Comparison of ENCODE assay signal across 20 cellular contexts in the genomic region with DNA sequence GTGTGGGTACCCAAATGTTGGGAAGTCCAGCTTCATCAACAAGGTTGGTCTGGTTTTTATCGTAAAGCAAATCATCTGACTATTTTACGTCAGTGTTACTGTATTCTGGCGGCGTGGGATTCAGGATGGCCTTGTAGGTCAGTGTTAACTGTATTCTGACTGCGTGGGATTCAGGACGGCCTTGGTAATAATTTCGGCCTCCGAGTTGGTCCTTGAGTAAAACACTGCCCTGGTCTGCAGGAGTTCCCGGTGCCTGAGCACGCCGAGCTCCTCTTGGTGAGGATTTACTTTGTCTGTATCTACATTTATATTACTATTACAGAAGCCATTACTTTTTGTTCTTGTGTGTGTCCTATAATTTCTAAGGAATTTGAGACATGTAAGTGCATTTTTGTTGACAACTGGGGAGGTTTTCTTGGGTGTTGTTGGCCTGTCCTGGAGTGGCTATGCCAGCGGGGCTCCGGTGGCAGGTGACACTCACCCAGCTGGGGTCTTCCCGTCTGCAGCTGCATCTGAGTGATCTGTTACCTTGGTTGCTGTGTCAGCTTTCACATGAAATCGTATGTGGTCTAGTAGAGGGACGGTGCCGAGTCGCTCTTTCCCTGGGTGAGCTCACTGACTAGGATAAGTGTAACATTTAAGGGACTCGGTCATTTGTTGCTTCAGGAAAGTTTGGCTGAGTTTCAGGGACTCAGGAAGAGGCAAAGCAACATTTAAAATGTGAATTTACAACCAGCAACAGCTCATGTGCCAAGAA. TPM values are rescaled to one million over a fixed set of nuclear protein-coding genes. Genes with fewer than 3 reads are reported as not detected.
A peak's percentile ranks its signal among the peaks of the same experiment; 100 is the strongest.
DNase-seq lines count a peak whose midpoint lies in the region; ATAC-seq, FAIRE-seq and TF ChIP-seq lines count a peak whose summit lies in the region.
"Had no signal": no experiment of that assay in that cellular context is flagged by ENCODE, and none has a peak within 500 bp of the region (broad histone marks: within the 10 kb centered on the region; RNA-seq: fewer than 3 reads in every experiment).

No MANE protein-coding gene starts in this region.

- peaks cover 87% of the 10 kb centered on the region for H4K20me1 ChIP-seq in astrocyte (ENCODE audit: insufficient read depth, low read length)

- H3K9ac ChIP-seq in astrocyte (ENCODE audit: low read length) = no peak overlapping the region
- H3K9ac ChIP-seq: BLaER1 had no signal

- H3K27me3 Mint-ChIP-seq in activated T-cell treated with anti-CD3 and anti-CD28 coated beads, Interleukin-2, amount 50 U/mL, for 24 hours = no peaks in the 10 kb centered on the region
- no peaks in the 10 kb centered on the region for H3K27me3 Mint-ChIP-seq in activated CD8-positive, alpha-beta memory T cell treated with anti-CD3 and anti-CD28 coated beads, Interleukin-2, amount 10 ng/mL, durations not matched to agents 7 days and 5 days
- H3K27me3 Mint-ChIP-seq in astrocyte (ENCODE audit: low read depth, unreplicated experiment) = no peaks in the 10 kb centered on the region
- H3K27me3 Mint-ChIP-seq: CD4-positive, alpha-beta memory T cell had no signal

- peaks cover 77% of the 10 kb centered on the region for H3K36me3 ChIP-seq in astrocyte (ENCODE audit: insufficient read depth, low read length)

- H2AFZ ChIP-seq in astrocyte (ENCODE audit: low read depth, low read length) = no peak overlapping the region

- peaks cover 97% of the 10 kb centered on the region for H3K79me2 ChIP-seq in astrocyte (ENCODE audit: insufficient read depth, low read length)

- no peak overlapping the region for H3K4me3 ChIP-seq in astrocyte (ENCODE audit: insufficient read depth, low read depth, low read length)
- H3K4me3 ChIP-seq: BLaER1 had no signal

- ATAC-seq in activated CD8-positive, alpha-beta memory T cell treated with anti-CD3 and anti-CD28 coated beads, Interleukin-2, amount 10 ng/mL, durations not matched to agents 7 days and 5 days = no peak
- no peak for ATAC-seq in GM18498 (IDR thresholded peaks at IDR 0.05; ENCODE audit: unreplicated experiment)
- no peak for ATAC-seq in HG02678 (IDR thresholded peaks at IDR 0.05; ENCODE audit: unreplicated experiment)
- ATAC-seq: HepG2 had no signal

- peak overlapping the region; percentile 19 for H3K27ac Mint-ChIP-seq in activated T-cell treated with anti-CD3 and anti-CD28 coated beads, Interleukin-2, amount 50 U/mL, for 24 hours
- peak overlapping the region; percentile 42 for H3K27ac Mint-ChIP-seq in activated CD8-positive, alpha-beta memory T cell treated with anti-CD3 and anti-CD28 coated beads, Interleukin-2, amount 10 ng/mL, durations not matched to agents 7 days and 5 days
- no peak overlapping the region for H3K27ac Mint-ChIP-seq in astrocyte (ENCODE audit: unreplicated experiment)
- H3K27ac Mint-ChIP-seq: H9 had no signal

- H3K9me3 ChIP-seq in astrocyte (ENCODE audit: insufficient read depth, low read depth, low read length) = no peaks in the 10 kb centered on the region

- no peak for DNase-seq in activated T-cell treated with anti-CD3 and anti-CD28 coated beads, Interleukin-2, amount 50 U/mL, for 24 hours
- DNase-seq in activated T-cell treated with anti-CD3 and anti-CD28 coated beads, Interleukin-2, amount 50 U/mL, for 1 hour = no peak
- no peak for DNase-seq in activated CD8-positive, alpha-beta memory T cell treated with anti-CD3 and anti-CD28 coated beads, Interleukin-2, amount 10 ng/mL, durations not matched to agents 7 days and 5 days
- no peak for DNase-seq in astrocyte (ENCODE audit: low read depth)
- DNase-seq in mesenteric fat pad (ENCODE audit: low spot score) = peak; percentile 62
- DNase-seq in pons (ENCODE audit: low spot score) = no peak
- DNase-seq: 8988T; Calu3; CD4-positive, alpha-beta memory T cell; DMS79 treated with DMSO at 0.1 percent for 48 hours; GF-D8; H9 had no signal

- H3K27ac ChIP-seq in astrocyte (ENCODE audit: low read depth, low read length) = no peak overlapping the region
- H3K27ac ChIP-seq: BLaER1 had no signal

- no peak for TF ChIP-seq CTCF in astrocyte (IDR thresholded peaks at IDR 0.05; ENCODE audit: insufficient read depth, low read depth, low read length)

- CTCF ChIA-PET in activated CD8-positive, alpha-beta memory T cell treated with anti-CD3 and anti-CD28 coated beads, Interleukin-2, amount 10 ng/mL, durations not matched to agents 7 days and 5 days (lab: Charles Lee) = no interaction called here

- peaks cover 97% of the 10 kb centered on the region for H3K36me3 Mint-ChIP-seq in activated T-cell treated with anti-CD3 and anti-CD28 coated beads, Interleukin-2, amount 50 U/mL, for 24 hours (ENCODE audit: low read depth)
- peaks cover 82% of the 10 kb centered on the region for H3K36me3 Mint-ChIP-seq in activated CD8-positive, alpha-beta memory T cell treated with anti-CD3 and anti-CD28 coated beads, Interleukin-2, amount 10 ng/mL, durations not matched to agents 7 days and 5 days
- peaks cover 47% of the 10 kb centered on the region for H3K36me3 Mint-ChIP-seq in astrocyte (ENCODE audit: low read depth, unreplicated experiment)

- H3K9me3 Mint-ChIP-seq in activated T-cell treated with anti-CD3 and anti-CD28 coated beads, Interleukin-2, amount 50 U/mL, for 24 hours = no peaks in the 10 kb centered on the region
- H3K9me3 Mint-ChIP-seq in activated CD8-positive, alpha-beta memory T cell treated with anti-CD3 and anti-CD28 coated beads, Interleukin-2, amount 10 ng/mL, durations not matched to agents 7 days and 5 days (ENCODE audit: low read depth) = no peaks in the 10 kb centered on the region
- peaks cover 5% of the 10 kb centered on the region for H3K9me3 Mint-ChIP-seq in astrocyte (ENCODE audit: unreplicated experiment)
- H3K9me3 Mint-ChIP-seq: H9 had no signal

- H3K4me3 Mint-ChIP-seq in activated T-cell treated with anti-CD3 and anti-CD28 coated beads, Interleukin-2, amount 50 U/mL, for 24 hours = no peak overlapping the region
- no peak overlapping the region for H3K4me3 Mint-ChIP-seq in activated CD8-positive, alpha-beta memory T cell treated with anti-CD3 and anti-CD28 coated beads, Interleukin-2, amount 10 ng/mL, durations not matched to agents 7 days and 5 days
- H3K4me3 Mint-ChIP-seq in astrocyte (ENCODE audit: unreplicated experiment) = peak overlapping the region; percentile 1
- H3K4me3 Mint-ChIP-seq: CD14-positive monocyte; CD4-positive, alpha-beta memory T cell; H9 had no signal

- H3K4me1 Mint-ChIP-seq in activated T-cell treated with anti-CD3 and anti-CD28 coated beads, Interleukin-2, amount 50 U/mL, for 24 hours (ENCODE audit: low read depth) = peaks cover 25% of the 10 kb centered on the region
- peaks cover 15% of the 10 kb centered on the region for H3K4me1 Mint-ChIP-seq in activated CD8-positive, alpha-beta memory T cell treated with anti-CD3 and anti-CD28 coated beads, Interleukin-2, amount 10 ng/mL, durations not matched to agents 7 days and 5 days
- H3K4me1 Mint-ChIP-seq in astrocyte (ENCODE audit: low read depth, unreplicated experiment) = no peaks in the 10 kb centered on the region
- H3K4me1 Mint-ChIP-seq: CD14-positive monocyte, H9 had no signal

- no peak overlapping the region for H3K4me2 ChIP-seq in astrocyte (ENCODE audit: low read length)
- H3K4me2 ChIP-seq: BLaER1 had no signal

- no peaks in the 10 kb centered on the region for H3K4me1 ChIP-seq in astrocyte (ENCODE audit: insufficient read depth, low read length)
- H3K4me1 ChIP-seq: BLaER1 had no signal

- H3K27me3 ChIP-seq in astrocyte (ENCODE audit: insufficient read depth, low read length) = no peaks in the 10 kb centered on the region
- H3K27me3 ChIP-seq: BLaER1 had no signal

- FAIRE-seq in astrocyte (lab: Jason Lieb, UNC) = no peak
- FAIRE-seq: GM19239, H1, HepG2 had no signal

RNA-seq across cellular contexts. Expression of a gene that starts 9.2 kb away (rescaled TPM):
- 10 to 100 TPM; 66.1 to 88.2 TPM for total RNA-seq in activated CD8-positive, alpha-beta memory T cell treated with anti-CD3 and anti-CD28 coated beads, Interleukin-2, amount 10 ng/mL, durations not matched to agents 7 days and 5 days
- total RNA-seq in astrocyte = 101 and 106 TPM in 2 replicates
- 59.9 TPM for total RNA-seq in mesenteric fat pad

RNA-seq across cellular contexts. Expression of a gene that starts 28.2 kb away (rescaled TPM):
- total RNA-seq in activated CD8-positive, alpha-beta memory T cell treated with anti-CD3 and anti-CD28 coated beads, Interleukin-2, amount 10 ng/mL, durations not matched to agents 7 days and 5 days = not detected
- total RNA-seq in astrocyte = not detected in 2 replicates
- total RNA-seq in mesenteric fat pad = not detected
- total RNA-seq: A673; Calu3; CD4-positive, alpha-beta memory T cell; H1; H9; HepG2 had no signal

RNA-seq across cellular contexts. Expression of a gene that starts 51.5 kb away (rescaled TPM):
- total RNA-seq in activated CD8-positive, alpha-beta memory T cell treated with anti-CD3 and anti-CD28 coated beads, Interleukin-2, amount 10 ng/mL, durations not matched to agents 7 days and 5 days = 10 to 100 TPM; 60.8 to 75.8 TPM
- total RNA-seq in astrocyte (43.0 and 63.2 TPM in 2 replicates), mesenteric fat pad (32.3 TPM)

RNA-seq across cellular contexts. Expression of a gene that starts 58.7 kb away (rescaled TPM):
- total RNA-seq in activated CD8-positive, alpha-beta memory T cell treated with anti-CD3 and anti-CD28 coated beads, Interleukin-2, amount 10 ng/mL, durations not matched to agents 7 days and 5 days = 10 to 100 TPM; 22.0 to 26.4 TPM
- 20.9 and 22.8 TPM in 2 replicates for total RNA-seq in astrocyte
- 17.1 TPM for total RNA-seq in mesenteric fat pad
